8 cellular contexts compared by ENCODE assay signal in genomic region chr1:145885738-145886287, GRCh38. TPM values are rescaled to one million over a fixed set of nuclear protein-coding genes. Genes with fewer than 3 reads are reported as not detected.
DNase-seq lines count a peak whose midpoint lies in the region; ATAC-seq and TF ChIP-seq lines count a peak whose summit lies in the region.

TSS of gene ANKRD35 (minus strand) at chr1:145885866. CDS start at chr1:145885758, 108 bp downstream.

- H3K4me3 Mint-ChIP-seq in T-helper 1 cell treated with Interleukin-12 subunit alpha and Interleukin-12 subunit beta and Interleukin-4 antibody, amounts not matched to agents 30 μg/mL and 1 μg/mL, for 36 hours: peak within 1 kb of the TSS; percentile 76

- H3K27me3 ChIP-seq in right atrium auricular region (no peaks in the 10 kb centered on the region), prostate gland (replicated peaks; ENCODE audit: insufficient read depth) (no peaks in the 10 kb centered on the region), upper lobe of left lung (no peaks in the 10 kb centered on the region)

- H3K9me3 Mint-ChIP-seq in T-helper 1 cell treated with Interleukin-12 subunit alpha and Interleukin-12 subunit beta and Interleukin-4 antibody, amounts not matched to agents 30 μg/mL and 1 μg/mL, for 36 hours: no peaks in the 10 kb centered on the region

- TF ChIP-seq POLR2A in prostate gland (IDR thresholded peaks at IDR 0.05) (peak; percentile 12), upper lobe of left lung (IDR thresholded peaks at IDR 0.05) (no peak)

- TF ChIP-seq EP300 in upper lobe of left lung (IDR thresholded peaks at IDR 0.05): no peak

- peaks cover 0 to 16% of the 10 kb centered on the region in 2 donors for H3K4me1 ChIP-seq in right atrium auricular region
- H3K4me1 ChIP-seq in prostate gland (replicated peaks): peaks cover 4% of the 10 kb centered on the region
- peaks cover 11 to 22% (median 19%) of the 10 kb centered on the region in 4 donors for H3K4me1 ChIP-seq in upper lobe of left lung

- H3K36me3 ChIP-seq in right atrium auricular region (no peaks in the 10 kb centered on the region), prostate gland (no peaks in the 10 kb centered on the region), upper lobe of left lung (no peaks in the 10 kb centered on the region)

- H3K9me3 ChIP-seq in right atrium auricular region: no peaks in the 10 kb centered on the region
- no peaks in the 10 kb centered on the region for H3K9me3 ChIP-seq in prostate gland
- H3K9me3 ChIP-seq in upper lobe of left lung: no peaks in the 10 kb centered on the region

- peaks cover 33% of the 10 kb centered on the region for H3K27me3 Mint-ChIP-seq in T-helper 1 cell treated with Interleukin-12 subunit alpha and Interleukin-12 subunit beta and Interleukin-4 antibody, amounts not matched to agents 30 μg/mL and 1 μg/mL, for 36 hours (ENCODE audit: low read depth)

- no peaks in the 10 kb centered on the region for H3K36me3 Mint-ChIP-seq in T-helper 1 cell treated with Interleukin-12 subunit alpha and Interleukin-12 subunit beta and Interleukin-4 antibody, amounts not matched to agents 30 μg/mL and 1 μg/mL, for 36 hours (ENCODE audit: low read depth)

- DNase-seq in GM13977 (ENCODE audit: low spot score) (peak; percentile 96), NCI-H128 (lab: John Stamatoyannopoulos, UW; ENCODE audit: unreplicated experiment) (peak; percentile 57), amniotic epithelial cell (ENCODE audit: low read depth) (peak; percentile 56), right atrium auricular region (ENCODE audit: low spot score) (peak; percentile 86), prostate gland (ENCODE audit: low spot score) (peak; percentile 78), upper lobe of left lung (peak; percentile 92 to 95)

- H3K4me3 ChIP-seq in right atrium auricular region: peak within 1 kb of the TSS; percentile 41 to 65
- peak within 1 kb of the TSS; percentile 48 to 61 for H3K4me3 ChIP-seq in prostate gland
- H3K4me3 ChIP-seq in upper lobe of left lung: peak within 1 kb of the TSS; percentile 51 to 91 (median 64)

- ATAC-seq in HG02798 (IDR thresholded peaks at IDR 0.05; ENCODE audit: poor library complexity, unreplicated experiment) (peak; percentile 99), upper lobe of left lung (ENCODE audit: low FRiP score in 2 of 2) (peak; percentile 95 to 98)

- peaks cover 12% of the 10 kb centered on the region for H3K4me1 Mint-ChIP-seq in T-helper 1 cell treated with Interleukin-12 subunit alpha and Interleukin-12 subunit beta and Interleukin-4 antibody, amounts not matched to agents 30 μg/mL and 1 μg/mL, for 36 hours (ENCODE audit: low read depth)

- intact Hi-C loops in prostate gland (cut with DNase I): no loop called here

- peak within 1 kb of the TSS; percentile 7 for H3K27ac Mint-ChIP-seq in T-helper 1 cell treated with Interleukin-12 subunit alpha and Interleukin-12 subunit beta and Interleukin-4 antibody, amounts not matched to agents 30 μg/mL and 1 μg/mL, for 36 hours

- TF ChIP-seq CTCF in GM13977 (IDR thresholded peaks at IDR 0.05; ENCODE audit: extremely low read depth, insufficient read depth, missing control alignments): no peak
- no peak for TF ChIP-seq CTCF in right atrium auricular region (IDR thresholded peaks at IDR 0.05)
- TF ChIP-seq CTCF in prostate gland (IDR thresholded peaks at IDR 0.05): no peak
- TF ChIP-seq CTCF in upper lobe of left lung (IDR thresholded peaks at IDR 0.05): no peak

- H3K27ac ChIP-seq in right atrium auricular region: peak within 1 kb of the TSS in 1 of 2 donors; percentile 48
- H3K27ac ChIP-seq in prostate gland: peak within 1 kb of the TSS; percentile 38 to 46
- peak within 1 kb of the TSS in 3 of 4 donors; percentile 7 to 68 (median 61) for H3K27ac ChIP-seq in upper lobe of left lung

- WGBS in prostate gland: 2% methylated on average over 27 of the region's 36 CpGs
- 0 to 3% methylated on average over 1 to 32 of the region's 36 CpGs for WGBS in upper lobe of left lung, 2 donors

- in situ Hi-C loops in GM13977 (cut with MboI; ENCODE audit: low pct_unique_long_range_greater_than_20kb, low sequenced_read_pairs, unreplicated experiment): loop anchor here (25.0 kb wide), 1 partner anchor 126 kb away; the partner anchor contains the start of gene HJV

RNA-seq across cellular contexts. Expression of gene ANKRD35, which starts in this region (rescaled TPM):
- total RNA-seq in right atrium auricular region (1 to 10 TPM; 1.8 to 2.4 TPM), prostate gland (1 to 10 TPM; 6.6 to 7.5 TPM), upper lobe of left lung (1 to 10 TPM in 4 of 6 donors, under 1 TPM in 1, not detected in 1; 0.76 to 2.5 (median 1.3) TPM)
